ENCODE assay signal across 10 cellular contexts in the genomic region with DNA sequence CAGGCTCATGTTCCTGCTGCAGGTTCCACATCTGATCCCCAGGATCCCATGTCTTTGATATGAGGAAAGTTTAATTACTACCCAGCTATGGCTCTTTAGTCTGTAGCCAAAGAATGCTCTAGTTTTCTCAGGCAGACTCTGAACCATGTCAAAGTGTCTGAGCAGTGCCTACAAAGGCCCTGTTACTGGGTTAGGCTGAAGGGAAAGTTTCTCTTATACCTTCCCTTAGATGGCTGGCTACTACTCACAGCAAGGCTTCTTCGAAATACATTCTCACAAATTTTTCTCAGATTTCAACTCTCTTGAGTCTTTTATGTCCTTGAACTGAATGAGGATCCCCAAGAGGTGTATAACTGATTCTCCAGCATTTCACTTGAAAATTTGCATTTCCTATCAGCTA.
A peak's percentile ranks its signal among the peaks of the same experiment; 100 is the strongest.
DNase-seq lines count a peak whose midpoint lies in the region; ATAC-seq and TF ChIP-seq lines count a peak whose summit lies in the region.
"Had no signal": no experiment of that assay in that cellular context is flagged by ENCODE, and none has a peak within 500 bp of the region (broad histone marks: within the 10 kb centered on the region; RNA-seq: fewer than 3 reads in every experiment).

No MANE protein-coding gene starts in this region.

- intact Hi-C loops in adrenal gland (cut with DNase I) = no loop called here

- peaks cover 4 to 11% of the 10 kb centered on the region in 2 donors for H3K4me1 ChIP-seq in adrenal gland (replicated peaks in 1 of 2)
- H3K4me1 ChIP-seq in thoracic aorta (ENCODE audit: control insufficient read depth in 1 of 2, low read depth in 2 of 2) = peaks cover 19 to 49% of the 10 kb centered on the region in 2 donors

- TF ChIP-seq POLR2A in adrenal gland (IDR thresholded peaks at IDR 0.05) = no peak

- TF ChIP-seq CTCF in adrenal gland (IDR thresholded peaks at IDR 0.05) (no peak), thoracic aorta (IDR thresholded peaks at IDR 0.05) (no peak)

- H3K4me3 ChIP-seq in adrenal gland = no peak overlapping the region
- H3K4me3 ChIP-seq in thoracic aorta = no peak overlapping the region
- H3K4me3 ChIP-seq: cardiac muscle cell had no signal

- H3K27ac ChIP-seq in adrenal gland = peak overlapping the region in 3 of 5 donors; percentile 20 to 79 (median 60)
- H3K27ac ChIP-seq in thoracic aorta = peak overlapping the region; percentile 31 to 65
- H3K27ac ChIP-seq: cardiac muscle cell had no signal

- no peaks in the 10 kb centered on the region for H3K27me3 ChIP-seq in adrenal gland
- no peaks in the 10 kb centered on the region for H3K27me3 ChIP-seq in thoracic aorta (replicated peaks; ENCODE audit: insufficient read depth)
- H3K27me3 ChIP-seq: cardiac muscle cell had no signal

- H3K36me3 ChIP-seq in adrenal gland (replicated peaks in 1 of 2) (no peaks in the 10 kb centered on the region), thoracic aorta (no peaks in the 10 kb centered on the region)
- H3K36me3 ChIP-seq: cardiac muscle cell had no signal

- H3K9me3 ChIP-seq in adrenal gland (replicated peaks in 1 of 3) (no peaks in the 10 kb centered on the region), thoracic aorta (no peaks in the 10 kb centered on the region)

- no peak for DNase-seq in adrenal gland
- DNase-seq in thoracic aorta (ENCODE audit: low spot score) = no peak
- no peak for DNase-seq in ecto neural progenitor cell (ENCODE audit: low spot score)
- no peak for DNase-seq in MV-4-11 (lab: John Stamatoyannopoulos, UW)
- no peak for DNase-seq in activated CD8-positive, alpha-beta memory T cell treated with anti-CD3 and anti-CD28 coated beads, Interleukin-2, amount 50 U/mL, for 48 hours
- DNase-seq in activated gamma-delta T cell treated with Interleukin-2 at 50 U/mL for 16 hours = no peak
- DNase-seq: NCI-H2171 treated with DMSO at 0.1 percent for 48 hours had no signal

- 0% methylated on average over 1 of the region's 1 CpG; no CpG with 5 or more reads in 2 of the 4 donors for WGBS in adrenal gland, 4 donors

- ATAC-seq in GM19467 (IDR thresholded peaks at IDR 0.05; ENCODE audit: unreplicated experiment) = peak; percentile 29
- ATAC-seq in HG02973 (IDR thresholded peaks at IDR 0.05; ENCODE audit: unreplicated experiment) = peak; percentile 12
- ATAC-seq in thoracic aorta (ENCODE audit: insufficient number of reproducible peaks, low FRiP score, low read depth) = no peak
